ENCODE assay signal across 17 cellular contexts in genomic region chr19:14107581-14108461, GRCh38. TPM values are rescaled to one million over a fixed set of nuclear protein-coding genes. Genes with fewer than 3 reads are reported as not detected.
A peak's percentile ranks its signal among the peaks of the same experiment; 100 is the strongest.
DNase-seq lines count a peak whose midpoint lies in the region; ATAC-seq and TF ChIP-seq lines count a peak whose summit lies in the region.
"Had no signal": no experiment of that assay in that cellular context is flagged by ENCODE, and none has a peak within 500 bp of the region (broad histone marks: within the 10 kb centered on the region; RNA-seq: fewer than 3 reads in every experiment).

No MANE protein-coding gene starts in this region.

- BruUV-seq in MCF 10A (replicated peaks; lab: Mats Ljungman, UMichigan) = no TSS peak

- CTCF ChIA-PET in MCF 10A (lab: Yijun Ruan, JAX) = interaction anchor here (0.6 kb wide), 1 partner anchor 327 kb away, joined by 5 read pairs; no protein-coding TSS in a partner anchor

- no peak for DNase-seq in breast epithelium (ENCODE audit: low spot score in 2 of 2)
- no peak for DNase-seq in MCF 10A (ENCODE audit: unreplicated experiment)
- DNase-seq in fibroblast of the aortic adventitia (ENCODE audit: low read depth) = peak; percentile 69
- DNase-seq in mucosa of descending colon = no peak
- DNase-seq in aorta = peak; percentile 74 to 87
- no peak for DNase-seq in GM19238 (ENCODE audit: insufficient read length, low spot score)
- no peak for DNase-seq in NCI-H1930 (lab: John Stamatoyannopoulos, UW)
- no peak for DNase-seq in MV-4-11 (lab: John Stamatoyannopoulos, UW)
- DNase-seq: activated CD4-positive, CD25-positive, alpha-beta regulatory T cell; activated T-cell treated with anti-CD3 and anti-CD28 coated beads, Interleukin-2, amount 50 U/mL, for 1 hour; HCEC 1CT; immature natural killer cell; natural killer cell; NCI-H146; NCI-H748 treated with DMSO at 0.1 percent for 48 hours; stimulated activated CD4-positive, alpha-beta T cell treated with anti-CD3 and anti-CD28 coated beads, Interleukin-12 subunit alpha, Interleukin-12 subunit beta, amount 100 ng/mL, for 4 hours had no signal

- H3K27me3 ChIP-seq in breast epithelium (no peaks in the 10 kb centered on the region), aorta (ENCODE audit: control insufficient read depth in 1 of 2, insufficient read depth in 2 of 2, low read length in 1 of 2) (no peaks in the 10 kb centered on the region)

- H3K27ac ChIP-seq in breast epithelium (peak overlapping the region; percentile 54 to 55), aorta (ENCODE audit: low read depth in 1 of 2, low read length in 2 of 2) (peak overlapping the region; percentile 45 to 59)
- H3K27ac ChIP-seq: SK-N-MC had no signal

- H3K4me3 Mint-ChIP-seq in MCF 10A (ENCODE audit: unreplicated experiment) = no peak overlapping the region
- H3K4me3 Mint-ChIP-seq: immature natural killer cell, natural killer cell had no signal

- H3K4me1 Mint-ChIP-seq in MCF 10A (ENCODE audit: insufficient read depth, unreplicated experiment) = no peaks in the 10 kb centered on the region

- intact Hi-C loops in breast epithelium (cut with DNase I; ENCODE audit: low total_unique reads) (no loop called here), MCF 10A (cut with micrococcal nuclease) (no loop called here), mucosa of descending colon (cut with DNase I, micrococcal nuclease) (no loop called here), aorta (cut with DNase I) (no loop called here)

- H3K27ac Mint-ChIP-seq in MCF 10A (ENCODE audit: low read depth, unreplicated experiment) = no peak overlapping the region
- H3K27ac Mint-ChIP-seq: immature natural killer cell, natural killer cell had no signal

- no peak for TF ChIP-seq POLR2A in breast epithelium (IDR thresholded peaks at IDR 0.05)

- H3K4me3 ChIP-seq in breast epithelium (no peak overlapping the region), fibroblast of the aortic adventitia (ENCODE audit: low read depth, low read length) (no peak overlapping the region), mucosa of descending colon (no peak overlapping the region), aorta (ENCODE audit: low read length in 2 of 2) (no peak overlapping the region)
- H3K4me3 ChIP-seq: SK-N-MC had no signal

- ATAC-seq in mucosa of descending colon = peak; percentile 35
- peak; percentile 72 for ATAC-seq in aorta (ENCODE audit: low FRiP score)
- ATAC-seq: natural killer cell had no signal

- H3K9me3 ChIP-seq in breast epithelium (no peaks in the 10 kb centered on the region), mucosa of descending colon (no peaks in the 10 kb centered on the region), aorta (ENCODE audit: control insufficient read depth, low read length) (no peaks in the 10 kb centered on the region)

- POLR2A ChIA-PET in MCF 10A (lab: Yijun Ruan, JAX) = no interaction called here

- no peaks in the 10 kb centered on the region for H3K27me3 Mint-ChIP-seq in MCF 10A (ENCODE audit: insufficient read depth, unreplicated experiment)

- H3K36me3 ChIP-seq in breast epithelium (no peaks in the 10 kb centered on the region), mucosa of descending colon (ENCODE audit: low read depth) (no peaks in the 10 kb centered on the region), aorta (ENCODE audit: control insufficient read depth in 1 of 2, insufficient read depth in 2 of 2, low read length in 1 of 2) (peaks cover 0 to 3% of the 10 kb centered on the region in 2 donors)

- no peaks in the 10 kb centered on the region for H3K9me3 Mint-ChIP-seq in MCF 10A (ENCODE audit: unreplicated experiment)
- H3K9me3 Mint-ChIP-seq: immature natural killer cell, natural killer cell had no signal

- peaks cover 44% of the 10 kb centered on the region for H3K36me3 Mint-ChIP-seq in MCF 10A (ENCODE audit: insufficient read depth, unreplicated experiment)
- H3K36me3 Mint-ChIP-seq: natural killer cell had no signal

- no peak for TF ChIP-seq CTCF in breast epithelium (IDR thresholded peaks at IDR 0.05)
- no peak for TF ChIP-seq CTCF in MCF 10A (IDR thresholded peaks at IDR 0.05; ENCODE audit: unreplicated experiment)
- TF ChIP-seq CTCF in fibroblast of the aortic adventitia (IDR thresholded peaks at IDR 0.05; ENCODE audit: insufficient read depth, low read length) = no peak
- TF ChIP-seq CTCF in mucosa of descending colon (IDR thresholded peaks at IDR 0.05) = no peak

- WGBS in aorta, 2 donors = 14 to 20% methylated on average over 23 of the region's 23 CpGs

- peaks cover 0 to 8% of the 10 kb centered on the region in 2 donors for H3K4me1 ChIP-seq in breast epithelium
- peaks cover 24% of the 10 kb centered on the region for H3K4me1 ChIP-seq in mucosa of descending colon (ENCODE audit: low read depth)
- no peaks in the 10 kb centered on the region for H3K4me1 ChIP-seq in aorta (ENCODE audit: control insufficient read depth in 1 of 2, insufficient read depth in 2 of 2, low read length in 2 of 2)

RNA-seq across cellular contexts. Expression of gene PRKACA, which starts 9.7 kb away (rescaled TPM):
- 10 to 100 TPM; 27.2 to 44.8 (median 35.4) TPM for total RNA-seq in breast epithelium
- total RNA-seq in MCF 10A (2022) = 44.7 and 49.8 TPM in 2 replicates
- total RNA-seq in fibroblast of the aortic adventitia (ENCODE audit: low replicate concordance) = 13.8 and 44.0 TPM in 2 replicates
- total RNA-seq in mucosa of descending colon = 100 to 1,000 TPM in 1 of 3 donors, 10 to 100 TPM in 2; 75.4 to 100 (median 89.1) TPM
- total RNA-seq in aorta = 100 to 1,000 TPM; 123 to 125 TPM
- 10 to 100 TPM; 53.7 to 56.3 TPM for polyA plus RNA-seq in aorta

RNA-seq across cellular contexts. Expression of gene SAMD1, which starts 17.3 kb away (rescaled TPM):
- 10 to 100 TPM; 10.8 to 15.4 (median 14.2) TPM for total RNA-seq in breast epithelium
- 12.9 and 19.8 TPM in 2 replicates for total RNA-seq in MCF 10A (2022)
- 18.5 and 40.4 TPM in 2 replicates for total RNA-seq in fibroblast of the aortic adventitia (ENCODE audit: low replicate concordance)
- 10 to 100 TPM; 39.8 to 61.8 (median 49.6) TPM for total RNA-seq in mucosa of descending colon
- total RNA-seq in aorta = 10 to 100 TPM; 28.1 to 32.9 TPM
- polyA plus RNA-seq in aorta = 10 to 100 TPM; 27.4 to 28.4 TPM

RNA-seq across cellular contexts. Expression of gene C19orf67, which starts 22.2 kb away (rescaled TPM):
- total RNA-seq in breast epithelium (not detected), MCF 10A (2022) (not detected in 2 replicates), fibroblast of the aortic adventitia (ENCODE audit: low replicate concordance) (0.27 TPM in 1 of 2 replicates, not detected in the other), mucosa of descending colon (under 1 TPM in 1 of 3 donors, not detected in 2; 0.27 TPM), aorta (not detected)
- not detected for polyA plus RNA-seq in aorta
- polyA plus RNA-seq: immature natural killer cell had no signal

RNA-seq across cellular contexts. Expression of gene ASF1B, which starts 28.6 kb away (rescaled TPM):
- total RNA-seq in breast epithelium (1 to 10 TPM in 2 of 3 donors, under 1 TPM in 1; 0.66 to 1.6 (median 1.2) TPM), MCF 10A (2022) (6.5 and 7.0 TPM in 2 replicates), fibroblast of the aortic adventitia (ENCODE audit: low replicate concordance) (1.7 and 32.3 TPM in 2 replicates), mucosa of descending colon (10 to 100 TPM in 1 of 3 donors, 1 to 10 TPM in 2; 2.4 to 21.7 (median 5.5) TPM), aorta (1 to 10 TPM; 1.4 to 2.0 TPM)
- 1 to 10 TPM in 1 of 2 donors, under 1 TPM in 1; 0.49 to 1.3 TPM for polyA plus RNA-seq in aorta

RNA-seq across cellular contexts. Expression of gene MISP3, which starts 35.2 kb away (rescaled TPM):
- 1 to 10 TPM; 4.6 to 6.4 (median 5.0) TPM for total RNA-seq in breast epithelium
- 0.32 and 0.54 TPM in 2 replicates for total RNA-seq in MCF 10A (2022)
- 0.72 TPM in 1 of 2 replicates, not detected in the other for total RNA-seq in fibroblast of the aortic adventitia (ENCODE audit: low replicate concordance)
- total RNA-seq in mucosa of descending colon = 10 to 100 TPM; 13.6 to 34.2 (median 32.9) TPM
- 1 to 10 TPM; 1.2 to 2.2 TPM for total RNA-seq in aorta
- polyA plus RNA-seq in aorta = 1 to 10 TPM; 4.7 to 6.6 TPM

Comparison
In these comparisons a context has a peak if more than half of its experiments do, and no peak if none do; other contexts are left out.
1. DNase-seq: peak in fibroblast of the aortic adventitia (single experiment) and aorta (2 of 2); none in breast epithelium (0 of 2), MCF 10A (single experiment), mucosa of descending colon (0 of 3), GM19238 (single experiment), NCI-H1930 (0 of 2) and MV-4-11 (single experiment).